17 cellular contexts compared by ENCODE assay signal in genomic region chr12:104741497-104742367, GRCh38.
DNase-seq lines count a peak whose midpoint lies in the region; ATAC-seq, FAIRE-seq and TF ChIP-seq lines count a peak whose summit lies in the region.
"Had no signal": no experiment of that assay in that cellular context is flagged by ENCODE, and none has a peak within 500 bp of the region (broad histone marks: within the 10 kb centered on the region; RNA-seq: fewer than 3 reads in every experiment).

No MANE protein-coding gene starts in this region.

- H3K36me3 Mint-ChIP-seq in brain = no peaks in the 10 kb centered on the region

- H3K4me2 ChIP-seq in HepG2 (ENCODE audit: low read depth, low read length) (no peak overlapping the region), neural cell (ENCODE audit: low read length) (peak overlapping the region; percentile 0)

- H3K4me1 Mint-ChIP-seq in brain = peaks cover 79% of the 10 kb centered on the region

- H3K9me2 ChIP-seq in neural cell (ENCODE audit: insufficient read depth, low read length) = no peaks in the 10 kb centered on the region

- H3K9me3 Mint-ChIP-seq in brain = peaks cover 0 to 10% (median 3%) of the 10 kb centered on the region in 5 experiments

- H3K79me2 ChIP-seq in HepG2 (ENCODE audit: insufficient read depth, low read length) (no peaks in the 10 kb centered on the region), neural cell (replicated peaks; ENCODE audit: insufficient read depth, low read length) (no peaks in the 10 kb centered on the region)

- 81% methylated on average over 10 of the region's 15 CpGs for WGBS in HepG2 (ENCODE audit: low lambda C conversion rate)
- WGBS in right lobe of liver (ENCODE audit: insufficient coverage, low coverage, low lambda C conversion rate, missing lambda C conversion rate) = 90% methylated on average over 8 of the region's 15 CpGs

- no peak for TF ChIP-seq EP300 in HepG2 (IDR thresholded peaks at IDR 0.05; ENCODE audit: low read depth in 2 of 2, low read length in 2 of 2)
- no peak for TF ChIP-seq EP300 in HepG2 (CRISPR knock-in tag; IDR thresholded peaks at IDR 0.05; ENCODE audit: borderline replicate concordance)
- peak; percentile 72 for TF ChIP-seq EP300 in neural cell (conservative IDR thresholded peaks at IDR 0.05; ENCODE audit: poor library complexity, severe bottlenecking)

- H3K9me3 ChIP-seq in HepG2 (ENCODE audit: low read length) (no peaks in the 10 kb centered on the region), right lobe of liver (no peaks in the 10 kb centered on the region), neural cell (ENCODE audit: low read length) (no peaks in the 10 kb centered on the region)
- H3K9me3 ChIP-seq: left lung had no signal

- peak overlapping the region in 2 of 5 experiments; percentile 19 to 31 for H3K4me3 Mint-ChIP-seq in brain
- H3K4me3 Mint-ChIP-seq: nephron had no signal

- intact Hi-C loops in HepG2 (cut with micrococcal nuclease; ENCODE audit: unreplicated experiment) (no loop called here), right lobe of liver (cut with DNase I) (no loop called here)

- no peaks in the 10 kb centered on the region for H3K27me3 Mint-ChIP-seq in brain

- no peak overlapping the region for H3K9ac ChIP-seq in HepG2 (ENCODE audit: insufficient read depth, low read depth, low read length)
- peak overlapping the region; percentile 36 for H3K9ac ChIP-seq in neural cell (ENCODE audit: low read length)

- H4K20me1 ChIP-seq in HepG2 (ENCODE audit: insufficient read depth, low read length) (no peaks in the 10 kb centered on the region), neural cell (ENCODE audit: insufficient read depth) (no peaks in the 10 kb centered on the region)

- no peaks in the 10 kb centered on the region for H3K36me3 ChIP-seq in HepG2 (replicated peaks in 1 of 2; ENCODE audit: control insufficient read depth in 1 of 2, insufficient read depth in 2 of 2, low read length in 2 of 2)
- H3K36me3 ChIP-seq in right lobe of liver = no peaks in the 10 kb centered on the region
- H3K36me3 ChIP-seq in neural cell (ENCODE audit: insufficient read depth, low read length) = no peaks in the 10 kb centered on the region
- H3K36me3 ChIP-seq: left lung had no signal

- no peak for ATAC-seq in HepG2
- no peak for ATAC-seq in right lobe of liver
- ATAC-seq in GM21786 (IDR thresholded peaks at IDR 0.05; ENCODE audit: unreplicated experiment) = no peak

- peak overlapping the region in 4 of 5 experiments; percentile 79 to 97 (median 88) for H3K27ac Mint-ChIP-seq in brain

- in situ Hi-C loops in HepG2 (cut with HindIII; ENCODE audit: extremely low pct_ligation_motif_present, low pct_unique_long_range_greater_than_20kb) = no loop called here

- no peak overlapping the region for H3K27ac ChIP-seq in HepG2 (ENCODE audit: extremely low read length, insufficient read depth, low read length)
- H3K27ac ChIP-seq in right lobe of liver = no peak overlapping the region
- H3K27ac ChIP-seq in neural cell (ENCODE audit: low read length) = peak overlapping the region; percentile 89
- H3K27ac ChIP-seq in coronary artery = peak overlapping the region in 1 of 2 donors; percentile 66
- H3K27ac ChIP-seq: epithelial cell of prostate, VCaP had no signal

- no peak overlapping the region for H3K4me3 ChIP-seq in HepG2 (replicated peaks in 1 of 3; ENCODE audit: insufficient read depth in 1 of 3, low read depth in 2 of 3, low read length in 3 of 3)
- no peak overlapping the region for H3K4me3 ChIP-seq in right lobe of liver
- H3K4me3 ChIP-seq in neural cell (ENCODE audit: low read length) = peak overlapping the region; percentile 34
- H3K4me3 ChIP-seq in coronary artery = no peak overlapping the region
- H3K4me3 ChIP-seq: left lung had no signal

- no peaks in the 10 kb centered on the region for H3K4me1 ChIP-seq in HepG2 (ENCODE audit: insufficient read depth, low read length)
- H3K4me1 ChIP-seq in right lobe of liver = no peaks in the 10 kb centered on the region

- TF ChIP-seq POLR2A in HepG2 (IDR thresholded peaks at IDR 0.05; ENCODE audit: insufficient read depth in 1 of 2, low read depth in 2 of 2, low read length in 2 of 2) (no peak), right lobe of liver (IDR thresholded peaks at IDR 0.05) (no peak), erythroblast (IDR thresholded peaks at IDR 0.05; ENCODE audit: low read length) (no peak)

- BruUV-seq in HepG2 (replicated peaks; lab: Mats Ljungman, UMichigan) = no TSS peak

- H3K27me3 ChIP-seq in HepG2 (ENCODE audit: control insufficient read depth in 1 of 2, insufficient read depth in 2 of 2, low read length in 2 of 2) = peaks cover 2 to 19% of the 10 kb centered on the region in 2 experiments; a peak in 2 of 5 replicates
- H3K27me3 ChIP-seq in right lobe of liver = no peaks in the 10 kb centered on the region
- H3K27me3 ChIP-seq in neural cell (ENCODE audit: insufficient read depth, low read depth, low read length) = no peaks in the 10 kb centered on the region
- H3K27me3 ChIP-seq: left lung had no signal

- DNase-seq in HepG2 (ENCODE audit: low spot score) = no peak
- DNase-seq in right lobe of liver = no peak
- no peak for DNase-seq in erythroblast (lab: John Stamatoyannopoulos, UW)
- DNase-seq in dermis blood vessel endothelial cell = no peak
- no peak for DNase-seq in coronary artery (ENCODE audit: low spot score)
- DNase-seq: activated T-cell treated with anti-CD3 and anti-CD28 coated beads, Interleukin-2, amount 50 U/mL, for 4 hours; left lung; NCI-H1048; NCI-H2171; small intestine had no signal

- H2AFZ ChIP-seq in HepG2 (ENCODE audit: low read length) (no peak overlapping the region), neural cell (ENCODE audit: low read depth, low read length) (no peak overlapping the region)

- CTCF ChIA-PET in HepG2 (lab: Yijun Ruan, JAX; ENCODE audit: low intra/inter-chr PET ratio, low total read pairs) = no interaction called here

- peaks cover 4% of the 10 kb centered on the region for H3F3A ChIP-seq in neural cell (ENCODE audit: insufficient read depth, low read length, poor library complexity, severe bottlenecking)

- no peak for TF ChIP-seq CTCF in HepG2 (CRISPR knock-in tag; IDR thresholded peaks at IDR 0.05)
- TF ChIP-seq CTCF in right lobe of liver (IDR thresholded peaks at IDR 0.05) = no peak
- no peak for TF ChIP-seq CTCF in brain (conservative IDR thresholded peaks at IDR 0.05)
- TF ChIP-seq CTCF in neural cell (IDR thresholded peaks at IDR 0.05; ENCODE audit: poor library complexity, severe bottlenecking) = no peak
- no peak for TF ChIP-seq CTCF in coronary artery (IDR thresholded peaks at IDR 0.05)

- FAIRE-seq in HepG2 (lab: Jason Lieb, UNC) = no peak
- FAIRE-seq: bronchial epithelial cell, small intestine had no signal

- TF ChIP-seq RAD21 in HepG2 (CRISPR knock-in tag; IDR thresholded peaks at IDR 0.05) (no peak), neural cell (conservative IDR thresholded peaks at IDR 0.05) (no peak)

- POLR2A ChIA-PET in HepG2 (lab: Yijun Ruan, JAX) = no interaction called here

TF ChIP-seq in HepG2, 621 proteins besides CTCF, POLR2A, EP300 and RAD21:
- TF ChIP-seq TOPORS (CRISPR knock-in tag; IDR thresholded peaks at IDR 0.05) (no peak), SIN3A (IDR thresholded peaks at IDR 0.05; ENCODE audit: borderline replicate concordance, low read depth, low read length) (no peak), NKX3-1 (CRISPR knock-in tag; IDR thresholded peaks at IDR 0.05) (no peak), ZNF629 (CRISPR knock-in tag; conservative IDR thresholded peaks at IDR 0.05) (peak; percentile 47; the same call in 1 of the 2 replicates), TIGD3 (CRISPR knock-in tag; IDR thresholded peaks at IDR 0.05; ENCODE audit: borderline replicate concordance) (no peak), CAMTA2 (CRISPR knock-in tag; IDR thresholded peaks at IDR 0.05; ENCODE audit: borderline replicate concordance) (no peak), ZFP82 (CRISPR knock-in tag; IDR thresholded peaks at IDR 0.05; ENCODE audit: borderline replicate concordance) (no peak)

TF ChIP-seq in neural cell, 6 proteins besides CTCF, POLR2A, EP300 and RAD21:
- TF ChIP-seq POLR2AphosphoS5 (IDR thresholded peaks at IDR 0.05) (peak; percentile 64), SMC3 (conservative IDR thresholded peaks at IDR 0.05; ENCODE audit: poor library complexity) (no peak), REST (IDR thresholded peaks at IDR 0.05; ENCODE audit: borderline replicate concordance) (peak; percentile 23)
